1 cellular context compared by ENCODE assay signal in genomic region chr12:1838223-1838993, GRCh38.
TF ChIP-seq lines count a peak whose summit lies in the region.

No MANE protein-coding gene starts in this region.

TF ChIP-seq in H1, 55 proteins besides CTCF, POLR2A, EP300 and RAD21 (continued from another document):
- TF ChIP-seq CHD1 (IDR thresholded peaks at IDR 0.05; ENCODE audit: low read depth, low read length), result no peak
- no peak for TF ChIP-seq EZH2 (IDR thresholded peaks at IDR 0.05; ENCODE audit: low read depth, low read length, severe bottlenecking)
- no peak for TF ChIP-seq TCF12 (IDR thresholded peaks at IDR 0.05; ENCODE audit: low read depth, low read length)
- no peak for TF ChIP-seq POU5F1 (IDR thresholded peaks at IDR 0.05; ENCODE audit: low read depth, low read length)
- TF ChIP-seq ATF2 (IDR thresholded peaks at IDR 0.05; ENCODE audit: low read length), result no peak
- no peak for TF ChIP-seq ATF3 (IDR thresholded peaks at IDR 0.05; ENCODE audit: insufficient read depth, low read depth, low read length)
- no peak for TF ChIP-seq GABPA (IDR thresholded peaks at IDR 0.05; ENCODE audit: borderline replicate concordance, insufficient read depth, low read length)
- no peak for TF ChIP-seq SAP30 (IDR thresholded peaks at IDR 0.05; ENCODE audit: insufficient read depth, insufficient replicate concordance, low read length)
- TF ChIP-seq GTF2F1 (IDR thresholded peaks at IDR 0.05; ENCODE audit: borderline replicate concordance, low read depth, low read length), result no peak
